ENCODE assay signal across 2 cellular contexts in the genomic region with DNA sequence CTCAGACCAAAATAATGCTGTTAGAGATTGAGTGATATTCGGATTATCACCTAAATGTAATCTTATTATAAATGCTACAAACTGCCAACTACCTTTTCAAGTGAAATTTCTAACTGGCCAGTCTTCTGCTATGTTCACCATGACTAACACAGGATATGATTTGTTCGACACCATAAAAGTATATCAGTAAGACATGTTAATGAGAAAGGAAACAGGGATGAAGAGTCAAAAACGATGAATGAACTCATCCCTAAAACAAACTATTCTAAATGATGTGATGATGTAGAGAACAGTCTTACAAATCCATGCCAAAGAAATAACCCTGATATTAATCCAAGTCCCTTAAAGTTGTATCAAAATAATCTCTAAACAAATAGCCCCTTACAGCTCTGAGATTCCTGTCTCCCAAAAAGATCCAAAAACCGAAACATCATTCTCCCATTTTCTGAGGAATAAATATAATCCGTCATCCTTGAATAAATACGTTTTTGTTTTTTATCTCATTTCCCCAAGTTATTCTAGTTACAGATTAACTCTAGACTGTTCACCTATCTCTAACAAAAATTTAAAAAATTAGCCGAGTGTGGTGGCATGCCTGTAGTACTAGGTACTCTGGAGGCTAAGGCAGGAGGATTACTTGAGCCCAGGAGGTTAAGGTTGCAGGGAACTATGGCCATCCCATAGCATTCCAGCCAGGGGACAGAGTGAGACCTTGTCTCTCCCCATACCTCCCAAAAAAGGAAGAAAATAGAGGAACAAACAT.
A peak's percentile ranks its signal among the peaks of the same experiment; 100 is the strongest.
TF ChIP-seq lines count a peak whose summit lies in the region.

No MANE protein-coding gene starts in this region.

TF ChIP-seq in HEK293, 187 proteins besides CTCF, POLR2A, EP300 and RAD21:
- TF ChIP-seq REPIN1 (tag by site-specific recombination; IDR thresholded peaks at IDR 0.05; ENCODE audit: low read depth), result no peak
- peak; percentile 66 for TF ChIP-seq ZNF585B (tag by site-specific recombination; IDR thresholded peaks at IDR 0.05)

TF ChIP-seq in endothelial cell of umbilical vein, 7 proteins besides CTCF, POLR2A, EP300 and RAD21:
- no peak for TF ChIP-seq MYC (IDR thresholded peaks at IDR 0.05; ENCODE audit: low read depth, low read length)
- TF ChIP-seq FOS (IDR thresholded peaks at IDR 0.05; ENCODE audit: borderline replicate concordance, insufficient read depth, low read length), result peak; percentile 60
- no peak for TF ChIP-seq POLR2AphosphoS5 (IDR thresholded peaks at IDR 0.05; ENCODE audit: insufficient read depth, low read depth, low read length)
- peak; percentile 13 for TF ChIP-seq GATA2 (IDR thresholded peaks at IDR 0.05; ENCODE audit: insufficient read depth, insufficient read length, low read depth, low read length)
- TF ChIP-seq EZH2 (IDR thresholded peaks at IDR 0.05; ENCODE audit: borderline replicate concordance, low read depth, low read length, severe bottlenecking), result no peak
- TF ChIP-seq, protein P1, sequence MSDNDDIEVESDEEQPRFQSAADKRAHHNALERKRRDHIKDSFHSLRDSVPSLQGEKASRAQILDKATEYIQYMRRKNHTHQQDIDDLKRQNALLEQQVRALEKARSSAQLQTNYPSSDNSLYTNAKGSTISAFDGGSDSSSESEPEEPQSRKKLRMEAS (IDR thresholded peaks at IDR 0.05; ENCODE audit: insufficient read depth, insufficient read length), result no peak
- peak; percentile 20 for TF ChIP-seq JUN (IDR thresholded peaks at IDR 0.05; ENCODE audit: borderline replicate concordance, insufficient read depth, insufficient read length, low read depth)
